In genomic region chr3:189710620-189711388, GRCh38 we compare ENCODE assay signal across 8 cellular contexts.
A peak's percentile ranks its signal among the peaks of the same experiment; 100 is the strongest.
DNase-seq lines count a peak whose midpoint lies in the region; ATAC-seq and TF ChIP-seq lines count a peak whose summit lies in the region.

No MANE protein-coding gene starts in this region.

- H3K4me3 Mint-ChIP-seq in T-helper 17 cell: no peak overlapping the region
- H3K4me3 Mint-ChIP-seq in effector memory CD8-positive, alpha-beta T cell: no peak overlapping the region

- peaks cover 0 to 11% (median 5%) of the 10 kb centered on the region in 4 donors for H3K4me1 ChIP-seq in tibial artery

- TF ChIP-seq CTCF in BJ (IDR thresholded peaks at IDR 0.05; ENCODE audit: insufficient read depth, low read depth, low read length) (no peak), tibial artery (IDR thresholded peaks at IDR 0.05) (no peak)

- no peaks in the 10 kb centered on the region for H3K27me3 ChIP-seq in BJ (ENCODE audit: control insufficient read depth, insufficient read depth, low read length)
- no peaks in the 10 kb centered on the region for H3K27me3 ChIP-seq in tibial artery

- H3K9me3 ChIP-seq in T-helper 17 cell (ENCODE audit: control insufficient read depth, low read length, poor library complexity, severe bottlenecking) (no peaks in the 10 kb centered on the region), tibial artery (no peaks in the 10 kb centered on the region)

- H3K27ac Mint-ChIP-seq in T-helper 17 cell: no peak overlapping the region
- no peak overlapping the region for H3K27ac Mint-ChIP-seq in effector memory CD8-positive, alpha-beta T cell

- peaks cover 14% of the 10 kb centered on the region for H3K4me1 Mint-ChIP-seq in T-helper 17 cell
- no peaks in the 10 kb centered on the region for H3K4me1 Mint-ChIP-seq in effector memory CD8-positive, alpha-beta T cell (ENCODE audit: low read depth in 2 of 2)

- intact Hi-C loops in tibial artery (cut with DNase I; ENCODE audit: low total_unique reads): no loop called here

- H3K27ac ChIP-seq in tibial artery: no peak overlapping the region

- H3K4me3 ChIP-seq in BJ (ENCODE audit: low read depth, low read length) (no peak overlapping the region), tibial artery (no peak overlapping the region)

- ATAC-seq in T-helper 17 cell: peak; percentile 49
- no peak for ATAC-seq in effector memory CD8-positive, alpha-beta T cell (replicated peaks)

- no peaks in the 10 kb centered on the region for H3K36me3 Mint-ChIP-seq in T-helper 17 cell (ENCODE audit: low read depth)
- no peaks in the 10 kb centered on the region for H3K36me3 Mint-ChIP-seq in effector memory CD8-positive, alpha-beta T cell (ENCODE audit: insufficient read depth)

- H3K27me3 Mint-ChIP-seq in T-helper 17 cell: peaks cover 10% of the 10 kb centered on the region
- H3K27me3 Mint-ChIP-seq in effector memory CD8-positive, alpha-beta T cell: no peaks in the 10 kb centered on the region

- H3K36me3 ChIP-seq in BJ (ENCODE audit: control insufficient read depth, insufficient read depth, low read length) (no peaks in the 10 kb centered on the region), tibial artery (no peaks in the 10 kb centered on the region)

- CTCF ChIA-PET in BJ (lab: Yijun Ruan, JAX): interaction anchor here (0.5 kb wide), 1 partner anchor 119 kb away, joined by 3 read pairs; no protein-coding TSS in a partner anchor

- POLR2A ChIA-PET in BJ (lab: Charles Lee): interaction anchor here (1.0 kb wide), 1 partner anchor 17 kb away, joined by 3 read pairs; no protein-coding TSS in a partner anchor

- DNase-seq in BJ (ENCODE audit: low read depth) (peak; percentile 97), HCEC 1CT (peak; percentile 98), T-helper 17 cell (no peak), iris pigment epithelial cell (ENCODE audit: low read depth) (peak; percentile 98), germinal center (ENCODE audit: low spot score) (no peak), cortex of kidney (lab: John Stamatoyannopoulos, UW) (no peak), tibial artery (no peak)
- DNase-seq in effector memory CD8-positive, alpha-beta T cell: no peak

- no peaks in the 10 kb centered on the region for H3K9me3 Mint-ChIP-seq in effector memory CD8-positive, alpha-beta T cell

Comparison
In these comparisons a context has a peak if more than half of its experiments do, and no peak if none do; other contexts are left out.
1. DNase-seq: peak in BJ (single experiment), HCEC 1CT (single experiment) and iris pigment epithelial cell (single experiment); none in T-helper 17 cell (0 of 3), effector memory CD8-positive, alpha-beta T cell (0 of 3), germinal center (single experiment), cortex of kidney (single experiment) and tibial artery (0 of 2).